Comparison of ENCODE assay signal across 8 cellular contexts in the genomic region with DNA sequence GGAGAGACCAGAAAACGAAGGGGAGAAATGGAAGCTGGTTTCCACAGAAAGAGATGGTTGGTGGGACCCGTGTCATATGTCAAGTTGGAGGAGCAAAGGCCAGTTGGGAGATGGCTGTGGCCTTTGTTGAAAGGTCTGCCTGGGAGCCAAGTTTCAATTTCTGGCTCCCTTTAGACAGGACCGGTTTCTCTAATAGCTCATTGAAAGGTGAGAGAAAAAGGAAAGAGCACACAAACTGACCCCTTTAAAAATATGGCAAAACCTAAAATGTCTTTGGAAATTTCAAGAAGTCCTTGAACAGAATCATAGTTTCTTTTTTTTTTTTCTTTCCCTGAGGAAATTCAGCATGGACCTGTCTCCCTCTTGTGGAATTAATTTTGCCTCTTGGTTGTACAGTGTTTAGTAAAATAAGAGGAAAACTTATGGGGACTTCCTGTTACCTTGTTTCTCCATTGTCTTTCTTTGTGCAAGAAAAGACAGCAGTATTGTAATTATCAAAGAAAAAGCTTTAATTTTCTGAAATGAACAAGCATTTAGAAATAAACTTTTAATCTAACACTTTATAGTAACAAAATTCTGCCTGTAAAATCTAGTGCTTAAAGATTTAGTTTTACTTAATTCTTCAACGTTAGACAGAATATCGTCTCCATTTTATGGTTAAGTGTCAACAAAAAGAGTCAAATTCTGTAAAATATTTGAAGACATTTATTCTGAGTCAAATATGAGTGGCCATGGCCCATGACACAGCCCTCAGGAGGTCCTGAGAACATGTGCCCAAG.
DNase-seq lines count a peak whose midpoint lies in the region; FAIRE-seq and TF ChIP-seq lines count a peak whose summit lies in the region.

No MANE protein-coding gene starts in this region.

- H3K4me2 ChIP-seq in OCI-LY7 (ENCODE audit: low read length) = no peak overlapping the region

- no peaks in the 10 kb centered on the region for H4K20me1 ChIP-seq in OCI-LY7 (ENCODE audit: insufficient read depth, low read length)

- H3K27ac ChIP-seq in OCI-LY7 (ENCODE audit: low read depth, low read length, poor library complexity, severe bottlenecking) = no peak overlapping the region

- CTCF ChIA-PET in OCI-LY7 (lab: Charles Lee; ENCODE audit: unreplicated experiment) = no interaction called here

- FAIRE-seq in GM12892 (lab: Jason Lieb, UNC) = no peak

- no peaks in the 10 kb centered on the region for H3K79me2 ChIP-seq in OCI-LY7 (ENCODE audit: insufficient read depth, low read depth, low read length)

- intact Hi-C loops in OCI-LY7 (cut with micrococcal nuclease; ENCODE audit: unreplicated experiment) = no loop called here

- no peaks in the 10 kb centered on the region for H3K4me1 ChIP-seq in OCI-LY7 (ENCODE audit: insufficient read depth, low read length, poor library complexity, severe bottlenecking)

- TF ChIP-seq POLR2A in GM12892 (IDR thresholded peaks at IDR 0.05; ENCODE audit: low read depth, low read length) = no peak

- no TSS peak for BruUV-seq in OCI-LY7 (replicated peaks; lab: Mats Ljungman, UMichigan)

- H3K9me3 ChIP-seq in OCI-LY7 (ENCODE audit: low read length) = no peaks in the 10 kb centered on the region

- no peaks in the 10 kb centered on the region for H3K9me2 ChIP-seq in OCI-LY7 (ENCODE audit: insufficient read depth, low read length)

- H2AFZ ChIP-seq in OCI-LY7 (ENCODE audit: low read length) = no peak overlapping the region

- H3K36me3 ChIP-seq in OCI-LY7 (ENCODE audit: insufficient read depth, low read length) = no peaks in the 10 kb centered on the region

- TF ChIP-seq CTCF in OCI-LY7 (conservative IDR thresholded peaks at IDR 0.05; ENCODE audit: low read length) (peak; percentile 48), fibroblast of pulmonary artery (IDR thresholded peaks at IDR 0.05; ENCODE audit: low read length, missing control alignments) (peak; percentile 75)

- H3K4me3 ChIP-seq in OCI-LY7 (ENCODE audit: low read depth, low read length, poor library complexity, severe bottlenecking) (no peak overlapping the region), fibroblast of pulmonary artery (replicated peaks; ENCODE audit: low read depth, low read length) (no peak overlapping the region)

- POLR2A ChIA-PET in OCI-LY7 (lab: Charles Lee) = interaction anchor here (0.5 to 1.2 kb wide), 4 partner anchors 187 to 676 kb away, joined by 3 to 4 read pairs (median 3); no protein-coding TSS in a partner anchor

- DNase-seq in Daoy (ENCODE audit: low read depth) (peak; percentile 24), OCI-LY7 (ENCODE audit: low spot score) (no peak), fibroblast of pulmonary artery (ENCODE audit: low read depth) (peak; percentile 80), renal cortical epithelial cell (ENCODE audit: low read depth) (peak; percentile 73), GM12892 (ENCODE audit: insufficient read length) (no peak), COR-L47 (lab: John Stamatoyannopoulos, UW) (no peak), HPDE6-E6E7 (ENCODE audit: extremely low spot score) (no peak), mesenteric fat pad (ENCODE audit: low spot score) (no peak)

Comparison
In these comparisons a context has a peak if more than half of its experiments do, and no peak if none do; other contexts are left out.
1. DNase-seq: peak in Daoy (single experiment), fibroblast of pulmonary artery (single experiment) and renal cortical epithelial cell (single experiment); none in OCI-LY7 (single experiment), GM12892 (single experiment), COR-L47 (single experiment), HPDE6-E6E7 (single experiment) and mesenteric fat pad (single experiment).